1 cellular context compared by ENCODE assay signal in the genomic region with DNA sequence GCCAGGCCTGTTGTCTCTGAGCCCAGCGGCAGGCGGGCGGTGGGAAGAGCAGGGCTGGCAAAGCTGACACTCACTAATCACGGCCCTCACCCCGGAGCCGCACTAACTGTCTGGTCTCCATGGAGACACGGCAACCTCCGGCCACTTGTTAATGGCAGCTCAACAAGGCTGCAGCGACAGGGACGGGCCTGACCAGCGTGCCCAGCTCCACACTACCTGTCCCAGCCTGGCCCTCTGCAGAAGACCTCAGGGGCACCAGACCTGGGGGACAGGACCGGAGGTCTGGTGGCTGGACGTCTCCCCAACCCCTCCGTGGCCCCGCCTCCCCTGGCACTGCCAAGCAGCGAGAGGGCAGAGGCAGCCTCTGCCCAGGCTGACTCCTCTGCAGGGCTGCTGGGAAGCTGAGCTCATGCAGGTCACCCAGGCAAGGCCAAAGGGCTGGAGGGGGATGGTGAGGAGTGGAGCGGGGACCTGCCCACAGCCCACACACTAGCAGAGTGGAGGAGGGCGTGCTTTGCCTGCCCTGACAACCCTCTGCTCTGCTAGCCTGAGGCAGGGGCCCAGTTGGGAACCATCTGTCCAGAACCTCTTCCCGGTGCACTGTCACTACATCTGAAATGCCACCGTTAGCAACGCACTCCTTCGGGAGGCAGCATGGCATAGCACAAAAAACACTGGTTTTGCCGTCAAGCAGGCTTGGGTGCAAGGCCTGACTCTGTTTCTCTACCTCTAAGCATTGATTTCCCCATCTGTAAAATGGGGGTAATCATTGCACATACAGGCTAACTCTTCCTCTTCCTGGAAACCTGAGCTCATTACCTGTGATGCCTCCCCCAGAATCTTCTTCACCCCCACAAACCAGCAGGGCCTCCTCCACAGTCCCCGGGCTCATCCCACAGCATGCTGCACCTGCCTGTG.
TF ChIP-seq lines count a peak whose summit lies in the region.

No MANE protein-coding gene starts in this region.

TF ChIP-seq in HepG2, 621 proteins besides CTCF, POLR2A, EP300 and RAD21 (continued from another document and continues in another):
- TF ChIP-seq, protein P1, sequence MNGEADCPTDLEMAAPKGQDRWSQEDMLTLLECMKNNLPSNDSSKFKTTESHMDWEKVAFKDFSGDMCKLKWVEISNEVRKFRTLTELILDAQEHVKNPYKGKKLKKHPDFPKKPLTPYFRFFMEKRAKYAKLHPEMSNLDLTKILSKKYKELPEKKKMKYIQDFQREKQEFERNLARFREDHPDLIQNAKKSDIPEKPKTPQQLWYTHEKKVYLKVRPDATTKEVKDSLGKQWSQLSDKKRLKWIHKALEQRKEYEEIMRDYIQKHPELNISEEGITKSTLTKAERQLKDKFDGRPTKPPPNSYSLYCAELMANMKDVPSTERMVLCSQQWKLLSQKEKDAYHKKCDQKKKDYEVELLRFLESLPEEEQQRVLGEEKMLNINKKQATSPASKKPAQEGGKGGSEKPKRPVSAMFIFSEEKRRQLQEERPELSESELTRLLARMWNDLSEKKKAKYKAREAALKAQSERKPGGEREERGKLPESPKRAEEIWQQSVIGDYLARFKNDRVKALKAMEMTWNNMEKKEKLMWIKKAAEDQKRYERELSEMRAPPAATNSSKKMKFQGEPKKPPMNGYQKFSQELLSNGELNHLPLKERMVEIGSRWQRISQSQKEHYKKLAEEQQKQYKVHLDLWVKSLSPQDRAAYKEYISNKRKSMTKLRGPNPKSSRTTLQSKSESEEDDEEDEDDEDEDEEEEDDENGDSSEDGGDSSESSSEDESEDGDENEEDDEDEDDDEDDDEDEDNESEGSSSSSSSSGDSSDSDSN (CRISPR knock-in tag; IDR thresholded peaks at IDR 0.05), result peak; percentile 57
- no peak for TF ChIP-seq ZNF737 (CRISPR knock-in tag; IDR thresholded peaks at IDR 0.05; ENCODE audit: borderline replicate concordance)
- no peak for TF ChIP-seq ZNF496 (CRISPR knock-in tag; IDR thresholded peaks at IDR 0.05; ENCODE audit: insufficient replicate concordance)
- TF ChIP-seq, protein P2, sequence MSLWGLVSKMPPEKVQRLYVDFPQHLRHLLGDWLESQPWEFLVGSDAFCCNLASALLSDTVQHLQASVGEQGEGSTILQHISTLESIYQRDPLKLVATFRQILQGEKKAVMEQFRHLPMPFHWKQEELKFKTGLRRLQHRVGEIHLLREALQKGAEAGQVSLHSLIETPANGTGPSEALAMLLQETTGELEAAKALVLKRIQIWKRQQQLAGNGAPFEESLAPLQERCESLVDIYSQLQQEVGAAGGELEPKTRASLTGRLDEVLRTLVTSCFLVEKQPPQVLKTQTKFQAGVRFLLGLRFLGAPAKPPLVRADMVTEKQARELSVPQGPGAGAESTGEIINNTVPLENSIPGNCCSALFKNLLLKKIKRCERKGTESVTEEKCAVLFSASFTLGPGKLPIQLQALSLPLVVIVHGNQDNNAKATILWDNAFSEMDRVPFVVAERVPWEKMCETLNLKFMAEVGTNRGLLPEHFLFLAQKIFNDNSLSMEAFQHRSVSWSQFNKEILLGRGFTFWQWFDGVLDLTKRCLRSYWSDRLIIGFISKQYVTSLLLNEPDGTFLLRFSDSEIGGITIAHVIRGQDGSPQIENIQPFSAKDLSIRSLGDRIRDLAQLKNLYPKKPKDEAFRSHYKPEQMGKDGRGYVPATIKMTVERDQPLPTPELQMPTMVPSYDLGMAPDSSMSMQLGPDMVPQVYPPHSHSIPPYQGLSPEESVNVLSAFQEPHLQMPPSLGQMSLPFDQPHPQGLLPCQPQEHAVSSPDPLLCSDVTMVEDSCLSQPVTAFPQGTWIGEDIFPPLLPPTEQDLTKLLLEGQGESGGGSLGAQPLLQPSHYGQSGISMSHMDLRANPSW (CRISPR knock-in tag; IDR thresholded peaks at IDR 0.05; ENCODE audit: borderline replicate concordance), result no peak
- TF ChIP-seq ZNF343 (CRISPR knock-in tag; IDR thresholded peaks at IDR 0.05), result no peak
- 0 out of 2 replicates have a peak, but pooled peaks have one; percentile 38 for TF ChIP-seq EED (CRISPR knock-in tag; IDR thresholded peaks at IDR 0.05)
- TF ChIP-seq KMT2A (CRISPR knock-in tag; IDR thresholded peaks at IDR 0.05), result no peak
- no peak for TF ChIP-seq AHR (CRISPR knock-in tag; IDR thresholded peaks at IDR 0.05)
- no peak for TF ChIP-seq NCOA5 (CRISPR knock-in tag; IDR thresholded peaks at IDR 0.05)
- no peak for TF ChIP-seq ELF4 (CRISPR knock-in tag; IDR thresholded peaks at IDR 0.05; ENCODE audit: borderline replicate concordance)
- TF ChIP-seq, protein P3, sequence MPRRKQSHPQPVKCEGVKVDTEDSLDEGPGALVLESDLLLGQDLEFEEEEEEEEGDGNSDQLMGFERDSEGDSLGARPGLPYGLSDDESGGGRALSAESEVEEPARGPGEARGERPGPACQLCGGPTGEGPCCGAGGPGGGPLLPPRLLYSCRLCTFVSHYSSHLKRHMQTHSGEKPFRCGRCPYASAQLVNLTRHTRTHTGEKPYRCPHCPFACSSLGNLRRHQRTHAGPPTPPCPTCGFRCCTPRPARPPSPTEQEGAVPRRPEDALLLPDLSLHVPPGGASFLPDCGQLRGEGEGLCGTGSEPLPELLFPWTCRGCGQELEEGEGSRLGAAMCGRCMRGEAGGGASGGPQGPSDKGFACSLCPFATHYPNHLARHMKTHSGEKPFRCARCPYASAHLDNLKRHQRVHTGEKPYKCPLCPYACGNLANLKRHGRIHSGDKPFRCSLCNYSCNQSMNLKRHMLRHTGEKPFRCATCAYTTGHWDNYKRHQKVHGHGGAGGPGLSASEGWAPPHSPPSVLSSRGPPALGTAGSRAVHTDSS (CRISPR knock-in tag; conservative IDR thresholded peaks at IDR 0.05), result no peak
- TF ChIP-seq ATF7 (IDR thresholded peaks at IDR 0.05), result no peak
- TF ChIP-seq ATF7 (CRISPR knock-in tag; IDR thresholded peaks at IDR 0.05), result no peak
- TF ChIP-seq, protein P4, sequence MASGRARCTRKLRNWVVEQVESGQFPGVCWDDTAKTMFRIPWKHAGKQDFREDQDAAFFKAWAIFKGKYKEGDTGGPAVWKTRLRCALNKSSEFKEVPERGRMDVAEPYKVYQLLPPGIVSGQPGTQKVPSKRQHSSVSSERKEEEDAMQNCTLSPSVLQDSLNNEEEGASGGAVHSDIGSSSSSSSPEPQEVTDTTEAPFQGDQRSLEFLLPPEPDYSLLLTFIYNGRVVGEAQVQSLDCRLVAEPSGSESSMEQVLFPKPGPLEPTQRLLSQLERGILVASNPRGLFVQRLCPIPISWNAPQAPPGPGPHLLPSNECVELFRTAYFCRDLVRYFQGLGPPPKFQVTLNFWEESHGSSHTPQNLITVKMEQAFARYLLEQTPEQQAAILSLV (CRISPR knock-in tag; IDR thresholded peaks at IDR 0.05; ENCODE audit: borderline replicate concordance), result no peak
- no peak for TF ChIP-seq ZNF773 (CRISPR knock-in tag; IDR thresholded peaks at IDR 0.05; ENCODE audit: borderline replicate concordance)
- no peak for TF ChIP-seq HNRNPK (IDR thresholded peaks at IDR 0.05; ENCODE audit: low read depth, low read length, poor library complexity, severe bottlenecking)
- TF ChIP-seq, protein P5, sequence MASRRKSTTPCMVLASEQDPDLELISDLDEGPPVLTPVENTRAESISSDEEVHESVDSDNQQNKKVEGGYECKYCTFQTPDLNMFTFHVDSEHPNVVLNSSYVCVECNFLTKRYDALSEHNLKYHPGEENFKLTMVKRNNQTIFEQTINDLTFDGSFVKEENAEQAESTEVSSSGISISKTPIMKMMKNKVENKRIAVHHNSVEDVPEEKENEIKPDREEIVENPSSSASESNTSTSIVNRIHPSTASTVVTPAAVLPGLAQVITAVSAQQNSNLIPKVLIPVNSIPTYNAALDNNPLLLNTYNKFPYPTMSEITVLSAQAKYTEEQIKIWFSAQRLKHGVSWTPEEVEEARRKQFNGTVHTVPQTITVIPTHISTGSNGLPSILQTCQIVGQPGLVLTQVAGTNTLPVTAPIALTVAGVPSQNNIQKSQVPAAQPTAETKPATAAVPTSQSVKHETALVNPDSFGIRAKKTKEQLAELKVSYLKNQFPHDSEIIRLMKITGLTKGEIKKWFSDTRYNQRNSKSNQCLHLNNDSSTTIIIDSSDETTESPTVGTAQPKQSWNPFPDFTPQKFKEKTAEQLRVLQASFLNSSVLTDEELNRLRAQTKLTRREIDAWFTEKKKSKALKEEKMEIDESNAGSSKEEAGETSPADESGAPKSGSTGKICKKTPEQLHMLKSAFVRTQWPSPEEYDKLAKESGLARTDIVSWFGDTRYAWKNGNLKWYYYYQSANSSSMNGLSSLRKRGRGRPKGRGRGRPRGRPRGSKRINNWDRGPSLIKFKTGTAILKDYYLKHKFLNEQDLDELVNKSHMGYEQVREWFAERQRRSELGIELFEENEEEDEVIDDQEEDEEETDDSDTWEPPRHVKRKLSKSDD (CRISPR knock-in tag; IDR thresholded peaks at IDR 0.05; ENCODE audit: low read depth), result no peak
- TF ChIP-seq CENPT (CRISPR knock-in tag; IDR thresholded peaks at IDR 0.05; ENCODE audit: low read depth), result no peak
- no peak for TF ChIP-seq ZNF883 (CRISPR knock-in tag; IDR thresholded peaks at IDR 0.05; ENCODE audit: not compliant biosample characterization)
- TF ChIP-seq, protein P6, sequence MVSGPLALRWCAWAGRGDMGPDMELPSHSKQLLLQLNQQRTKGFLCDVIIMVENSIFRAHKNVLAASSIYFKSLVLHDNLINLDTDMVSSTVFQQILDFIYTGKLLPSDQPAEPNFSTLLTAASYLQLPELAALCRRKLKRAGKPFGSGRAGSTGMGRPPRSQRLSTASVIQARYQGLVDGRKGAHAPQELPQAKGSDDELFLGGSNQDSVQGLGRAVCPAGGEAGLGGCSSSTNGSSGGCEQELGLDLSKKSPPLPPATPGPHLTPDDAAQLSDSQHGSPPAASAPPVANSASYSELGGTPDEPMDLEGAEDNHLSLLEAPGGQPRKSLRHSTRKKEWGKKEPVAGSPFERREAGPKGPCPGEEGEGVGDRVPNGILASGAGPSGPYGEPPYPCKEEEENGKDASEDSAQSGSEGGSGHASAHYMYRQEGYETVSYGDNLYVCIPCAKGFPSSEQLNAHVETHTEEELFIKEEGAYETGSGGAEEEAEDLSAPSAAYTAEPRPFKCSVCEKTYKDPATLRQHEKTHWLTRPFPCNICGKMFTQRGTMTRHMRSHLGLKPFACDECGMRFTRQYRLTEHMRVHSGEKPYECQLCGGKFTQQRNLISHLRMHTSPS (CRISPR knock-in tag; IDR thresholded peaks at IDR 0.05; ENCODE audit: low read depth), result peak; percentile 97
- TF ChIP-seq TCF7L2 (IDR thresholded peaks at IDR 0.05; ENCODE audit: low read depth, low read length), result no peak
- no peak for TF ChIP-seq ZNF468 (CRISPR knock-in tag; IDR thresholded peaks at IDR 0.05)
- TF ChIP-seq ZBTB7A (CRISPR knock-in tag; IDR thresholded peaks at IDR 0.05), result no peak
- TF ChIP-seq, protein P7, sequence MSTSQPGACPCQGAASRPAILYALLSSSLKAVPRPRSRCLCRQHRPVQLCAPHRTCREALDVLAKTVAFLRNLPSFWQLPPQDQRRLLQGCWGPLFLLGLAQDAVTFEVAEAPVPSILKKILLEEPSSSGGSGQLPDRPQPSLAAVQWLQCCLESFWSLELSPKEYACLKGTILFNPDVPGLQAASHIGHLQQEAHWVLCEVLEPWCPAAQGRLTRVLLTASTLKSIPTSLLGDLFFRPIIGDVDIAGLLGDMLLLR (CRISPR knock-in tag; IDR thresholded peaks at IDR 0.05), result no peak
- TF ChIP-seq EZH2 (conservative IDR thresholded peaks at IDR 0.05; ENCODE audit: low read depth, low read length), result no peak
- TF ChIP-seq ATM (IDR thresholded peaks at IDR 0.05; ENCODE audit: borderline replicate concordance), result no peak
- TF ChIP-seq ZSCAN22 (CRISPR knock-in tag; IDR thresholded peaks at IDR 0.05), result no peak
- TF ChIP-seq, protein P8, sequence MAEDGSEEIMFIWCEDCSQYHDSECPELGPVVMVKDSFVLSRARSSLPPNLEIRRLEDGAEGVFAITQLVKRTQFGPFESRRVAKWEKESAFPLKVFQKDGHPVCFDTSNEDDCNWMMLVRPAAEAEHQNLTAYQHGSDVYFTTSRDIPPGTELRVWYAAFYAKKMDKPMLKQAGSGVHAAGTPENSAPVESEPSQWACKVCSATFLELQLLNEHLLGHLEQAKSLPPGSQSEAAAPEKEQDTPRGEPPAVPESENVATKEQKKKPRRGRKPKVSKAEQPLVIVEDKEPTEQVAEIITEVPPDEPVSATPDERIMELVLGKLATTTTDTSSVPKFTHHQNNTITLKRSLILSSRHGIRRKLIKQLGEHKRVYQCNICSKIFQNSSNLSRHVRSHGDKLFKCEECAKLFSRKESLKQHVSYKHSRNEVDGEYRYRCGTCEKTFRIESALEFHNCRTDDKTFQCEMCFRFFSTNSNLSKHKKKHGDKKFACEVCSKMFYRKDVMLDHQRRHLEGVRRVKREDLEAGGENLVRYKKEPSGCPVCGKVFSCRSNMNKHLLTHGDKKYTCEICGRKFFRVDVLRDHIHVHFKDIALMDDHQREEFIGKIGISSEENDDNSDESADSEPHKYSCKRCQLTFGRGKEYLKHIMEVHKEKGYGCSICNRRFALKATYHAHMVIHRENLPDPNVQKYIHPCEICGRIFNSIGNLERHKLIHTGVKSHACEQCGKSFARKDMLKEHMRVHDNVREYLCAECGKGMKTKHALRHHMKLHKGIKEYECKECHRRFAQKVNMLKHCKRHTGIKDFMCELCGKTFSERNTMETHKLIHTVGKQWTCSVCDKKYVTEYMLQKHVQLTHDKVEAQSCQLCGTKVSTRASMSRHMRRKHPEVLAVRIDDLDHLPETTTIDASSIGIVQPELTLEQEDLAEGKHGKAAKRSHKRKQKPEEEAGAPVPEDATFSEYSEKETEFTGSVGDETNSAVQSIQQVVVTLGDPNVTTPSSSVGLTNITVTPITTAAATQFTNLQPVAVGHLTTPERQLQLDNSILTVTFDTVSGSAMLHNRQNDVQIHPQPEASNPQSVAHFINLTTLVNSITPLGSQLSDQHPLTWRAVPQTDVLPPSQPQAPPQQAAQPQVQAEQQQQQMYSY (CRISPR knock-in tag; IDR thresholded peaks at IDR 0.05), result no peak
- TF ChIP-seq, protein P9, sequence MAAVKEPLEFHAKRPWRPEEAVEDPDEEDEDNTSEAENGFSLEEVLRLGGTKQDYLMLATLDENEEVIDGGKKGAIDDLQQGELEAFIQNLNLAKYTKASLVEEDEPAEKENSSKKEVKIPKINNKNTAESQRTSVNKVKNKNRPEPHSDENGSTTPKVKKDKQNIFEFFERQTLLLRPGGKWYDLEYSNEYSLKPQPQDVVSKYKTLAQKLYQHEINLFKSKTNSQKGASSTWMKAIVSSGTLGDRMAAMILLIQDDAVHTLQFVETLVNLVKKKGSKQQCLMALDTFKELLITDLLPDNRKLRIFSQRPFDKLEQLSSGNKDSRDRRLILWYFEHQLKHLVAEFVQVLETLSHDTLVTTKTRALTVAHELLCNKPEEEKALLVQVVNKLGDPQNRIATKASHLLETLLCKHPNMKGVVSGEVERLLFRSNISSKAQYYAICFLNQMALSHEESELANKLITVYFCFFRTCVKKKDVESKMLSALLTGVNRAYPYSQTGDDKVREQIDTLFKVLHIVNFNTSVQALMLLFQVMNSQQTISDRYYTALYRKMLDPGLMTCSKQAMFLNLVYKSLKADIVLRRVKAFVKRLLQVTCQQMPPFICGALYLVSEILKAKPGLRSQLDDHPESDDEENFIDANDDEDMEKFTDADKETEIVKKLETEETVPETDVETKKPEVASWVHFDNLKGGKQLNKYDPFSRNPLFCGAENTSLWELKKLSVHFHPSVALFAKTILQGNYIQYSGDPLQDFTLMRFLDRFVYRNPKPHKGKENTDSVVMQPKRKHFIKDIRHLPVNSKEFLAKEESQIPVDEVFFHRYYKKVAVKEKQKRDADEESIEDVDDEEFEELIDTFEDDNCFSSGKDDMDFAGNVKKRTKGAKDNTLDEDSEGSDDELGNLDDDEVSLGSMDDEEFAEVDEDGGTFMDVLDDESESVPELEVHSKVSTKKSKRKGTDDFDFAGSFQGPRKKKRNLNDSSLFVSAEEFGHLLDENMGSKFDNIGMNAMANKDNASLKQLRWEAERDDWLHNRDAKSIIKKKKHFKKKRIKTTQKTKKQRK (IDR thresholded peaks at IDR 0.05; ENCODE audit: low read length), result no peak
- TF ChIP-seq KLF11 (CRISPR knock-in tag; IDR thresholded peaks at IDR 0.05), result no peak
- TF ChIP-seq PPARG (CRISPR knock-in tag; conservative IDR thresholded peaks at IDR 0.05), result no peak
- TF ChIP-seq NFE2L1 (CRISPR knock-in tag; IDR thresholded peaks at IDR 0.05; ENCODE audit: borderline replicate concordance), result no peak
- 0 out of 2 replicates have a peak, but pooled peaks have one; percentile 40 for TF ChIP-seq KDM5B (CRISPR knock-in tag; IDR thresholded peaks at IDR 0.05; ENCODE audit: borderline replicate concordance)
- no peak for TF ChIP-seq TP53 (CRISPR knock-in tag; conservative IDR thresholded peaks at IDR 0.05)
- TF ChIP-seq ZNF160 (CRISPR knock-in tag; IDR thresholded peaks at IDR 0.05), result no peak
